In genomic region chr2:101464841-101465240, GRCh38 we compare ENCODE assay signal across 21 cellular contexts. TPM values are rescaled to one million over a fixed set of nuclear protein-coding genes. Genes with fewer than 3 reads are reported as not detected.
DNase-seq lines count a peak whose midpoint lies in the region; ATAC-seq and TF ChIP-seq lines count a peak whose summit lies in the region.
"Had no signal": no experiment of that assay in that cellular context is flagged by ENCODE, and none has a peak within 500 bp of the region (broad histone marks: within the 10 kb centered on the region; RNA-seq: fewer than 3 reads in every experiment).

No MANE protein-coding gene starts in this region.

- no peaks in the 10 kb centered on the region for H3K4me1 Mint-ChIP-seq in MCF 10A (ENCODE audit: insufficient read depth, unreplicated experiment)
- H3K4me1 Mint-ChIP-seq: natural killer cell had no signal

- H4K20me1 ChIP-seq in smooth muscle cell (ENCODE audit: low read depth), result no peaks in the 10 kb centered on the region

- peak overlapping the region; percentile 16 for H3K4me2 ChIP-seq in smooth muscle cell

- TF ChIP-seq CTCF in MCF 10A (IDR thresholded peaks at IDR 0.05; ENCODE audit: unreplicated experiment) (no peak), breast epithelium (IDR thresholded peaks at IDR 0.05) (no peak), ascending aorta (IDR thresholded peaks at IDR 0.05) (no peak), fibroblast of pulmonary artery (IDR thresholded peaks at IDR 0.05; ENCODE audit: low read length, missing control alignments) (no peak), smooth muscle cell (IDR thresholded peaks at IDR 0.05; ENCODE audit: borderline replicate concordance, insufficient read depth, poor library complexity, severe bottlenecking) (no peak)

- H3K36me3 ChIP-seq in breast epithelium, result no peaks in the 10 kb centered on the region
- H3K36me3 ChIP-seq in ascending aorta, result no peaks in the 10 kb centered on the region
- no peaks in the 10 kb centered on the region for H3K36me3 ChIP-seq in smooth muscle cell (ENCODE audit: low read depth)
- H3K36me3 ChIP-seq: cardiac muscle cell, prostate gland had no signal

- H3K4me3 ChIP-seq in breast epithelium (no peak overlapping the region), ascending aorta (no peak overlapping the region), fibroblast of pulmonary artery (replicated peaks; ENCODE audit: low read depth, low read length) (no peak overlapping the region), smooth muscle cell (no peak overlapping the region)
- H3K4me3 ChIP-seq: cardiac muscle cell, lung, prostate gland had no signal

- H3K27ac ChIP-seq in breast epithelium (peak overlapping the region in 1 of 2 donors; percentile 33), ascending aorta (peak overlapping the region; percentile 18 to 56), smooth muscle cell (ENCODE audit: low read depth) (peak overlapping the region; percentile 35)
- H3K27ac ChIP-seq: cardiac muscle cell, prostate gland, VCaP had no signal

- POLR2A ChIA-PET in MCF 10A (lab: Yijun Ruan, JAX), result interaction anchor here (1.1 kb wide), 1 partner anchor 14 kb away, joined by 5 read pairs; no protein-coding TSS in a partner anchor

- BruUV-seq in MCF 10A (replicated peaks; lab: Mats Ljungman, UMichigan), result no TSS peak

- H3K9me3 Mint-ChIP-seq in MCF 10A (ENCODE audit: unreplicated experiment), result no peaks in the 10 kb centered on the region
- H3K9me3 Mint-ChIP-seq: activated CD4-positive, alpha-beta memory T cell treated with anti-CD3 and anti-CD28 coated beads for 36 hours; activated naive CD4-positive, alpha-beta T cell treated with anti-CD3 and anti-CD28 coated beads, Interleukin-2, amount 50 U/mL, for 72 hours; CD8-positive, alpha-beta T cell; natural killer cell had no signal

- ATAC-seq in HG02798 (IDR thresholded peaks at IDR 0.05; ENCODE audit: poor library complexity, unreplicated experiment), result no peak
- ATAC-seq: CD8-positive, alpha-beta T cell; natural killer cell had no signal

- H3K9ac ChIP-seq in smooth muscle cell (ENCODE audit: low read depth), result no peak overlapping the region

- intact Hi-C loops in MCF 10A (cut with micrococcal nuclease) (no loop called here), breast epithelium (cut with DNase I; ENCODE audit: low total_unique reads) (no loop called here), ascending aorta (cut with DNase I) (loop anchor here (5.0 kb wide), 1 partner anchor 38 kb away; no protein-coding TSS in a partner anchor)

- no peak overlapping the region for H2AFZ ChIP-seq in smooth muscle cell (ENCODE audit: low read depth)

- TF ChIP-seq POLR2A in breast epithelium (IDR thresholded peaks at IDR 0.05), result no peak

- peak; percentile 50 for DNase-seq in MCF 10A (ENCODE audit: unreplicated experiment)
- DNase-seq in breast epithelium (ENCODE audit: low spot score in 2 of 2), result no peak
- no peak for DNase-seq in ascending aorta (ENCODE audit: low spot score in 2 of 2)
- peak; percentile 59 for DNase-seq in fibroblast of pulmonary artery (ENCODE audit: low read depth)
- DNase-seq in smooth muscle cell (lab: John Stamatoyannopoulos, UW; ENCODE audit: unreplicated experiment), result no peak
- DNase-seq in inferior parietal cortex (ENCODE audit: extremely low spot score), result no peak
- no peak for DNase-seq in activated CD4-positive, alpha-beta T cell treated with anti-CD3 and anti-CD28 coated beads, Interleukin-2, amount 50 U/mL, for 1 hour
- DNase-seq: activated CD4-positive, alpha-beta memory T cell treated with anti-CD3 and anti-CD28 coated beads for 36 hours; activated T-cell treated with anti-CD3 and anti-CD28 coated beads, Interleukin-2, amount 50 U/mL, for 1 hour; CD8-positive, alpha-beta T cell; DMS79 treated with DMSO at 0.1 percent for 48 hours; natural killer cell; NCI-H1694; stimulated activated naive CD4-positive, alpha-beta T cell treated with Interleukin-2 at 50 U/mL for 16 hours had no signal

- WGBS in smooth muscle cell (ENCODE audit: low lambda C conversion rate), result 100% methylated on average over 1 of the region's 1 CpG

- H3F3A ChIP-seq in smooth muscle cell (ENCODE audit: low read depth), result no peaks in the 10 kb centered on the region

- CTCF ChIA-PET in MCF 10A (lab: Yijun Ruan, JAX), result interaction anchor here (0.6 kb wide), 2 partner anchors 38 to 542 kb away, joined by 3 read pairs; no protein-coding TSS in a partner anchor

- no peaks in the 10 kb centered on the region for H3K27me3 ChIP-seq in breast epithelium
- H3K27me3 ChIP-seq in ascending aorta, result no peaks in the 10 kb centered on the region
- no peaks in the 10 kb centered on the region for H3K27me3 ChIP-seq in smooth muscle cell (ENCODE audit: low read depth)
- H3K27me3 ChIP-seq: cardiac muscle cell had no signal

- no peak overlapping the region for H3K27ac Mint-ChIP-seq in MCF 10A (ENCODE audit: low read depth, unreplicated experiment)
- H3K27ac Mint-ChIP-seq: activated CD4-positive, alpha-beta memory T cell treated with anti-CD3 and anti-CD28 coated beads for 36 hours; activated naive CD4-positive, alpha-beta T cell treated with anti-CD3 and anti-CD28 coated beads, Interleukin-2, amount 50 U/mL, for 72 hours; CD8-positive, alpha-beta T cell; natural killer cell had no signal

- H3K4me1 ChIP-seq in breast epithelium (no peaks in the 10 kb centered on the region), ascending aorta (peaks cover 0 to 14% of the 10 kb centered on the region in 2 donors), smooth muscle cell (ENCODE audit: low read depth) (peaks cover 18% of the 10 kb centered on the region)
- H3K4me1 ChIP-seq: prostate gland had no signal

- no peaks in the 10 kb centered on the region for H3K79me2 ChIP-seq in smooth muscle cell (ENCODE audit: low read depth)

- H3K9me3 ChIP-seq in breast epithelium, result no peaks in the 10 kb centered on the region
- H3K9me3 ChIP-seq in ascending aorta, result no peaks in the 10 kb centered on the region
- no peaks in the 10 kb centered on the region for H3K9me3 ChIP-seq in smooth muscle cell (replicated peaks; ENCODE audit: low read depth)
- H3K9me3 ChIP-seq: prostate gland had no signal

- H3K36me3 Mint-ChIP-seq in MCF 10A (ENCODE audit: insufficient read depth, unreplicated experiment), result no peaks in the 10 kb centered on the region
- H3K36me3 Mint-ChIP-seq: activated CD4-positive, alpha-beta memory T cell treated with anti-CD3 and anti-CD28 coated beads for 36 hours; activated naive CD4-positive, alpha-beta T cell treated with anti-CD3 and anti-CD28 coated beads, Interleukin-2, amount 50 U/mL, for 72 hours; CD8-positive, alpha-beta T cell; natural killer cell had no signal

- H3K27me3 Mint-ChIP-seq in MCF 10A (ENCODE audit: insufficient read depth, unreplicated experiment), result no peaks in the 10 kb centered on the region
- H3K27me3 Mint-ChIP-seq: activated CD4-positive, alpha-beta memory T cell treated with anti-CD3 and anti-CD28 coated beads for 36 hours had no signal

- no peak overlapping the region for H3K4me3 Mint-ChIP-seq in MCF 10A (ENCODE audit: unreplicated experiment)
- H3K4me3 Mint-ChIP-seq: activated CD4-positive, alpha-beta memory T cell treated with anti-CD3 and anti-CD28 coated beads for 36 hours; CD8-positive, alpha-beta T cell; natural killer cell had no signal

RNA-seq across cellular contexts. Expression of gene RFX8, which starts 10.1 kb away (rescaled TPM):
- total RNA-seq in MCF 10A (2022) (not detected in 2 replicates), breast epithelium (1 to 10 TPM in 2 of 3 donors, under 1 TPM in 1; 0.96 to 3.8 (median 2.3) TPM), ascending aorta (not detected), smooth muscle cell (0.67 and 2.3 TPM in 2 replicates)
- 3.0 and 3.6 TPM in 2 replicates for polyA plus RNA-seq in smooth muscle cell
- total RNA-seq: CD8-positive, alpha-beta T cell; M059J had no signal
- polyA plus RNA-seq: cardiac muscle cell had no signal

Comparison
In these comparisons a context has a peak if more than half of its experiments do, and no peak if none do; other contexts are left out.
1. DNase-seq: peak in MCF 10A (single experiment) and fibroblast of pulmonary artery (single experiment); none in breast epithelium (0 of 2), ascending aorta (0 of 2), smooth muscle cell (single experiment), inferior parietal cortex (single experiment) and activated CD4-positive, alpha-beta T cell treated with anti-CD3 and anti-CD28 coated beads, Interleukin-2, amount 50 U/mL, for 1 hour (single experiment).